1 cellular context compared by ENCODE assay signal in genomic region chr6:33786736-33787135, GRCh38.
TF ChIP-seq lines count a peak whose summit lies in the region.

No MANE protein-coding gene starts in this region.

TF ChIP-seq in HepG2, 621 proteins besides CTCF, POLR2A, EP300 and RAD21:
- TF ChIP-seq SSRP1 (CRISPR knock-in tag; IDR thresholded peaks at IDR 0.05) = peak; percentile 79; the same call in 1 of the 2 replicates
- TF ChIP-seq TRIM24 (CRISPR knock-in tag; IDR thresholded peaks at IDR 0.05) = no peak
